21 cellular contexts compared by ENCODE assay signal in genomic region chr11:43550714-43551113, GRCh38.
"Had no signal": no experiment of that assay in that cellular context is flagged by ENCODE, and none has a peak within 500 bp of the region (broad histone marks: within the 10 kb centered on the region; RNA-seq: fewer than 3 reads in every experiment).

No MANE protein-coding gene starts in this region.

- H3K9me3 ChIP-seq: MG63, SJSA1 had no signal

- FAIRE-seq: RCC 7860 had no signal

- DNase-seq: Karpas-422, KBM-7, MG63, NCI-H1092, NCI-H1436, NCI-H187, NCI-H2029, NCI-H2081 treated with DMSO at 0.1 percent for 48 hours, NCI-H2171, NCI-H226, NCI-H446, NCI-H510A, NCI-H524 treated with DMSO at 0.1 percent for 48 hours, NCI-H69, NCI-H774, Right ventricle myocardium superior, RPMI8226, SIG-M5 had no signal

- H3K4me1 ChIP-seq: SJSA1 had no signal

- H3K36me3 ChIP-seq: MG63, SJSA1 had no signal

- H3K27ac ChIP-seq: SJSA1, SK-N-MC had no signal

- H3K4me3 ChIP-seq: MG63, SJSA1, SK-N-MC had no signal
